Comparison of ENCODE assay signal across 17 cellular contexts in genomic region chr1:53919675-53920066, GRCh38. TPM values are rescaled to one million over a fixed set of nuclear protein-coding genes. Genes with fewer than 3 reads are reported as not detected.
DNase-seq lines count a peak whose midpoint lies in the region; ATAC-seq and TF ChIP-seq lines count a peak whose summit lies in the region.
"Had no signal": no experiment of that assay in that cellular context is flagged by ENCODE, and none has a peak within 500 bp of the region (broad histone marks: within the 10 kb centered on the region; RNA-seq: fewer than 3 reads in every experiment).

No MANE protein-coding gene starts in this region.

- no peak for TF ChIP-seq CTCF in DND-41 (IDR thresholded peaks at IDR 0.05; ENCODE audit: borderline replicate concordance, extremely low read depth, low read length, poor library complexity, severe bottlenecking)

- H3K27ac Mint-ChIP-seq in activated naive CD4-positive, alpha-beta T cell treated with anti-CD3 and anti-CD28 coated beads, Interleukin-2, amount 50 U/mL, for 72 hours: peak overlapping the region; percentile 53 to 73
- H3K27ac Mint-ChIP-seq in memory B cell: peak overlapping the region; percentile 38
- H3K27ac Mint-ChIP-seq: progenitor cell of endocrine pancreas had no signal

- H2AFZ ChIP-seq in DND-41 (ENCODE audit: low read depth, low read length): no peak overlapping the region

- no peaks in the 10 kb centered on the region for H3K79me2 ChIP-seq in DND-41 (ENCODE audit: insufficient read depth, low read length)

- no peak overlapping the region for H3K9ac ChIP-seq in DND-41 (ENCODE audit: low read depth, low read length)

- H3K4me1 ChIP-seq in DND-41 (ENCODE audit: insufficient read depth, low read length): peaks cover 4% of the 10 kb centered on the region; the same call in 1 of the 2 replicates

- H3K36me3 Mint-ChIP-seq in activated naive CD4-positive, alpha-beta T cell treated with anti-CD3 and anti-CD28 coated beads, Interleukin-2, amount 50 U/mL, for 72 hours: peaks cover 0 to 17% of the 10 kb centered on the region in 2 donors
- H3K36me3 Mint-ChIP-seq in memory B cell: peaks cover 17% of the 10 kb centered on the region

- no peaks in the 10 kb centered on the region for H3K27me3 ChIP-seq in DND-41 (ENCODE audit: insufficient read depth, low read length, poor library complexity)

- no peaks in the 10 kb centered on the region for H3K9me3 Mint-ChIP-seq in activated naive CD4-positive, alpha-beta T cell treated with anti-CD3 and anti-CD28 coated beads, Interleukin-2, amount 50 U/mL, for 72 hours
- H3K9me3 Mint-ChIP-seq in memory B cell: no peaks in the 10 kb centered on the region

- peaks cover 2% of the 10 kb centered on the region for H3K4me1 Mint-ChIP-seq in memory B cell

- H3K4me2 ChIP-seq in DND-41 (ENCODE audit: insufficient read depth, low read length): no peak overlapping the region

- H3K36me3 ChIP-seq in DND-41 (ENCODE audit: insufficient read depth, low read length): peaks cover 47% of the 10 kb centered on the region

- no peak overlapping the region for H3K4me3 Mint-ChIP-seq in memory B cell

- 0 out of 2 replicates have a peak overlapping the region, but pooled peaks have one; percentile 9 for H3K27ac ChIP-seq in DND-41 (ENCODE audit: low read length)
- H3K27ac ChIP-seq: HL-60 had no signal

- DNase-seq in DND-41 (peak; percentile 20), M059J (ENCODE audit: low read depth) (peak; percentile 69), memory B cell (ENCODE audit: low spot score in 2 of 2) (no peak), inferior parietal cortex (ENCODE audit: extremely low spot score) (no peak), SK-N-DZ (ENCODE audit: low spot score) (no peak), MV-4-11 (lab: John Stamatoyannopoulos, UW) (no peak), NCI-H524 treated with DMSO at 0.1 percent for 48 hours (lab: John Stamatoyannopoulos, UW) (no peak)
- DNase-seq in activated naive CD4-positive, alpha-beta T cell treated with anti-CD3 and anti-CD28 coated beads, Interleukin-2, amount 50 U/mL, for 72 hours (ENCODE audit: low spot score in 2 of 2): no peak
- DNase-seq: COR-L47, hippocampal formation, NCI-H1048, NCI-H526 treated with DMSO at 0.1 percent for 48 hours had no signal

- H4K20me1 ChIP-seq in DND-41 (ENCODE audit: insufficient read depth, low read length): no peaks in the 10 kb centered on the region

- ATAC-seq in DND-41 (ENCODE audit: insufficient read depth, low read depth): peak; percentile 76
- ATAC-seq in activated naive CD4-positive, alpha-beta T cell treated with anti-CD3 and anti-CD28 coated beads, Interleukin-2, amount 50 U/mL, for 72 hours: peak; percentile 90 to 91
- no peak for ATAC-seq in memory B cell (ENCODE audit: low read depth)

- H3K9me3 ChIP-seq in DND-41 (ENCODE audit: insufficient read depth, low read length, severe bottlenecking): no peaks in the 10 kb centered on the region
- H3K9me3 ChIP-seq: thoracic aorta had no signal

- no peaks in the 10 kb centered on the region for H3K27me3 Mint-ChIP-seq in memory B cell
- H3K27me3 Mint-ChIP-seq: progenitor cell of endocrine pancreas had no signal

- no peak overlapping the region for H3K4me3 ChIP-seq in DND-41 (ENCODE audit: low read depth in 1 of 2, low read length in 2 of 2)
- H3K4me3 ChIP-seq: thoracic aorta had no signal

RNA-seq across cellular contexts. Expression of gene DIO1, which starts 25.7 kb away (rescaled TPM):
- not detected in 2 replicates for total RNA-seq in M059J (2014; rRNA removed; shearing (Covaris generic))
- total RNA-seq in activated naive CD4-positive, alpha-beta T cell treated with anti-CD3 and anti-CD28 coated beads, Interleukin-2, amount 50 U/mL, for 72 hours: not detected
- not detected in 2 replicates for polyA plus RNA-seq in SK-N-DZ (2014; cell fraction: cytosol; rRNA removed)
- not detected in 2 replicates for polyA plus RNA-seq in SK-N-DZ (2014; cell fraction: nucleus; rRNA removed)
- total RNA-seq: lung microvascular endothelial cell, SK-MEL-5, thoracic aorta had no signal

RNA-seq across cellular contexts. Expression of gene IFT25, which starts 25.8 kb away (rescaled TPM):
- 62.7 and 95.9 TPM in 2 replicates for total RNA-seq in M059J (2014; rRNA removed; shearing (Covaris generic))
- 10 to 100 TPM; 61.3 to 73.0 TPM for total RNA-seq in activated naive CD4-positive, alpha-beta T cell treated with anti-CD3 and anti-CD28 coated beads, Interleukin-2, amount 50 U/mL, for 72 hours
- 44.2 and 49.3 TPM in 2 replicates for polyA plus RNA-seq in SK-N-DZ (2014; cell fraction: cytosol; rRNA removed)
- polyA plus RNA-seq in SK-N-DZ (2014; cell fraction: nucleus; rRNA removed): 49.3 and 52.1 TPM in 2 replicates

RNA-seq across cellular contexts. Expression of gene LRRC42, which starts 26.5 kb away (rescaled TPM):
- total RNA-seq in M059J (2014; rRNA removed; shearing (Covaris generic)): 53.0 and 59.3 TPM in 2 replicates
- total RNA-seq in activated naive CD4-positive, alpha-beta T cell treated with anti-CD3 and anti-CD28 coated beads, Interleukin-2, amount 50 U/mL, for 72 hours: 10 to 100 TPM; 31.6 to 35.8 TPM
- polyA plus RNA-seq in SK-N-DZ (2014; cell fraction: cytosol; rRNA removed): 52.3 and 56.4 TPM in 2 replicates
- 25.3 and 32.2 TPM in 2 replicates for polyA plus RNA-seq in SK-N-DZ (2014; cell fraction: nucleus; rRNA removed)

RNA-seq across cellular contexts. Expression of gene YIPF1, which starts 30.1 kb away (rescaled TPM):
- 32.5 and 38.1 TPM in 2 replicates for total RNA-seq in M059J (2014; rRNA removed; shearing (Covaris generic))
- total RNA-seq in activated naive CD4-positive, alpha-beta T cell treated with anti-CD3 and anti-CD28 coated beads, Interleukin-2, amount 50 U/mL, for 72 hours: 10 to 100 TPM; 18.1 to 21.8 TPM
- 17.3 and 17.4 TPM in 2 replicates for polyA plus RNA-seq in SK-N-DZ (2014; cell fraction: cytosol; rRNA removed)
- polyA plus RNA-seq in SK-N-DZ (2014; cell fraction: nucleus; rRNA removed): 7.8 and 10.4 TPM in 2 replicates

Comparison
In these comparisons a context has a peak if more than half of its experiments do, and no peak if none do; other contexts are left out.
1. DNase-seq: peak in DND-41 (single experiment) and M059J (single experiment); none in activated naive CD4-positive, alpha-beta T cell treated with anti-CD3 and anti-CD28 coated beads, Interleukin-2, amount 50 U/mL, for 72 hours (0 of 2), memory B cell (0 of 2), inferior parietal cortex (single experiment), SK-N-DZ (single experiment), MV-4-11 (single experiment) and NCI-H524 treated with DMSO at 0.1 percent for 48 hours (single experiment).